In genomic region chr9:35398651-35399335, GRCh38 we compare ENCODE assay signal across 20 cellular contexts.
DNase-seq lines count a peak whose midpoint lies in the region; ATAC-seq and TF ChIP-seq lines count a peak whose summit lies in the region.
"Had no signal": no experiment of that assay in that cellular context is flagged by ENCODE, and none has a peak within 500 bp of the region (broad histone marks: within the 10 kb centered on the region; RNA-seq: fewer than 3 reads in every experiment).

No MANE protein-coding gene starts in this region.

- H3K36me3 ChIP-seq in OCI-LY3 (replicated peaks; ENCODE audit: low read depth, low read length) (no peaks in the 10 kb centered on the region), vagina (peaks cover 0 to 52% of the 10 kb centered on the region in 2 donors), stomach (peaks cover 47 to 100% (median 99%) of the 10 kb centered on the region in 4 donors)

- DNase-seq in islet precursor cell (peak; percentile 29), vagina (ENCODE audit: extremely low spot score in 2 of 2) (peak; percentile 77 to 88), stomach (no peak), NCI-H446 (lab: John Stamatoyannopoulos, UW) (no peak)
- DNase-seq: ACHN; BE2C; C1 segment of cervical spinal cord; CD4-positive, CD25-positive, alpha-beta regulatory T cell; CD8-positive, alpha-beta memory T cell; COR-L47; DMS 273 treated with DMSO at 0.1 percent for 48 hours; DMS53; DND-41; EL; GOT3; H7 had no signal

- no peaks in the 10 kb centered on the region for H3K4me1 Mint-ChIP-seq in activated T-helper 17 cell treated with anti-CD3 and anti-CD28 coated beads, Interleukin-2, amount 50 U/mL, for 72 hours
- H3K4me1 Mint-ChIP-seq: CD4-positive, CD25-positive, alpha-beta regulatory T cell; CD8-positive, alpha-beta memory T cell had no signal

- 93 to 96% (median 94%) methylated on average over 16 of the region's 16 CpGs for WGBS in stomach, 5 donors

- no peaks in the 10 kb centered on the region for H3K36me3 Mint-ChIP-seq in activated T-helper 17 cell treated with anti-CD3 and anti-CD28 coated beads, Interleukin-2, amount 50 U/mL, for 72 hours (ENCODE audit: low read depth)
- H3K36me3 Mint-ChIP-seq: CD4-positive, CD25-positive, alpha-beta regulatory T cell; CD8-positive, alpha-beta memory T cell had no signal

- no peaks in the 10 kb centered on the region for H3K9me3 Mint-ChIP-seq in activated T-helper 17 cell treated with anti-CD3 and anti-CD28 coated beads, Interleukin-2, amount 50 U/mL, for 72 hours
- H3K9me3 Mint-ChIP-seq: CD4-positive, CD25-positive, alpha-beta regulatory T cell; CD8-positive, alpha-beta memory T cell had no signal

- no peak for TF ChIP-seq CTCF in OCI-LY3 (IDR thresholded peaks at IDR 0.05; ENCODE audit: low read depth, low read length)
- TF ChIP-seq CTCF in vagina (IDR thresholded peaks at IDR 0.05): no peak
- TF ChIP-seq CTCF in stomach (IDR thresholded peaks at IDR 0.05): no peak

- intact Hi-C loops in vagina (cut with DNase I) (no loop called here), stomach (cut with DNase I; ENCODE audit: low total_unique reads) (no loop called here)

- no peaks in the 10 kb centered on the region for H3K9me3 ChIP-seq in OCI-LY3 (ENCODE audit: insufficient read depth, low read length)
- H3K9me3 ChIP-seq in vagina: no peaks in the 10 kb centered on the region
- no peaks in the 10 kb centered on the region for H3K9me3 ChIP-seq in stomach
- H3K9me3 ChIP-seq: BE2C had no signal

- H3K79me2 ChIP-seq in OCI-LY3 (ENCODE audit: low read length): no peaks in the 10 kb centered on the region

- H3K27me3 Mint-ChIP-seq in activated T-helper 17 cell treated with anti-CD3 and anti-CD28 coated beads, Interleukin-2, amount 50 U/mL, for 72 hours: peaks cover 16% of the 10 kb centered on the region

- H3K4me2 ChIP-seq in OCI-LY3 (ENCODE audit: low read length): peak overlapping the region; percentile 81; the same call in 1 of the 2 replicates

- no peak overlapping the region for H3K4me3 ChIP-seq in OCI-LY3 (ENCODE audit: low read length)
- H3K4me3 ChIP-seq in vagina: no peak overlapping the region
- H3K4me3 ChIP-seq in stomach: no peak overlapping the region
- H3K4me3 ChIP-seq: GM12878 had no signal

- H2AFZ ChIP-seq in OCI-LY3 (ENCODE audit: low read depth, low read length): no peak overlapping the region

- no peak overlapping the region for H3K4me3 Mint-ChIP-seq in activated T-helper 17 cell treated with anti-CD3 and anti-CD28 coated beads, Interleukin-2, amount 50 U/mL, for 72 hours
- H3K4me3 Mint-ChIP-seq: CD4-positive, CD25-positive, alpha-beta regulatory T cell; CD8-positive, alpha-beta memory T cell had no signal

- TF ChIP-seq POLR2A in vagina (IDR thresholded peaks at IDR 0.05) (no peak), stomach (IDR thresholded peaks at IDR 0.05) (no peak)

- no peaks in the 10 kb centered on the region for H3K27me3 ChIP-seq in OCI-LY3 (ENCODE audit: low read depth, low read length)
- no peaks in the 10 kb centered on the region for H3K27me3 ChIP-seq in vagina
- H3K27me3 ChIP-seq in stomach: no peaks in the 10 kb centered on the region
- H3K27me3 ChIP-seq: BE2C had no signal

- H3K27ac Mint-ChIP-seq in activated T-helper 17 cell treated with anti-CD3 and anti-CD28 coated beads, Interleukin-2, amount 50 U/mL, for 72 hours: peak overlapping the region; percentile 31
- H3K27ac Mint-ChIP-seq: CD4-positive, CD25-positive, alpha-beta regulatory T cell had no signal

- H3K4me1 ChIP-seq in OCI-LY3 (ENCODE audit: low read length): peaks cover 44% of the 10 kb centered on the region
- H3K4me1 ChIP-seq in vagina: no peaks in the 10 kb centered on the region
- H3K4me1 ChIP-seq in stomach: no peaks in the 10 kb centered on the region
- H3K4me1 ChIP-seq: BE2C had no signal

- no peak for TF ChIP-seq EP300 in stomach (IDR thresholded peaks at IDR 0.05)

- no peak overlapping the region for H3K9ac ChIP-seq in OCI-LY3 (ENCODE audit: low read length)

- H3K27ac ChIP-seq in OCI-LY3 (ENCODE audit: low read length): no peak overlapping the region
- no peak overlapping the region for H3K27ac ChIP-seq in vagina
- no peak overlapping the region for H3K27ac ChIP-seq in stomach

- ATAC-seq in activated T-helper 17 cell treated with anti-CD3 and anti-CD28 coated beads, Interleukin-2, amount 50 U/mL, for 72 hours (replicated peaks): no peak
- ATAC-seq: HCT116 had no signal

- no peaks in the 10 kb centered on the region for H4K20me1 ChIP-seq in OCI-LY3 (ENCODE audit: insufficient read depth, low read length)

Comparison
In these comparisons a context has a peak if more than half of its experiments do, and no peak if none do; other contexts are left out.
1. DNase-seq: peak in islet precursor cell (single experiment) and vagina (2 of 2); none in stomach (single experiment) and NCI-H446 (0 of 2).